ENCODE assay signal across 32 cellular contexts in genomic region chr18:46559946-46560670, GRCh38.
"Had no signal": no experiment of that assay in that cellular context is flagged by ENCODE, and none has a peak within 500 bp of the region (broad histone marks: within the 10 kb centered on the region; RNA-seq: fewer than 3 reads in every experiment).

No MANE protein-coding gene starts in this region.

- ATAC-seq: activated CD4-positive, CD25-positive, alpha-beta regulatory T cell treated with anti-CD3 and anti-CD28 coated beads, Interleukin-2, amount 50 U/mL, for 24 hours; activated CD8-positive, alpha-beta T cell treated with anti-CD3 and anti-CD28 coated beads for 36 hours; activated naive CD8-positive, alpha-beta T cell treated with anti-CD3 and anti-CD28 coated beads, Interleukin-2, amount 50 U/mL, for 24 hours; activated T-cell treated with anti-CD3 and anti-CD28 coated beads, Interleukin-2, amount 50 U/mL, for 4 hours; activated T-helper 17 cell treated with anti-CD3 and anti-CD28 coated beads, Interleukin-2, amount 50 U/mL, for 72 hours; body of pancreas; gastroesophageal sphincter; T-helper 17 cell had no signal

- FAIRE-seq: colon, endometrium, endothelial cell of umbilical vein had no signal

- H3K36me3 ChIP-seq: adrenal gland, esophagus squamous epithelium, gastroesophageal sphincter, WERI-Rb-1 had no signal

- H3K27me3 ChIP-seq: adrenal gland, body of pancreas had no signal

- H3K4me1 ChIP-seq: adrenal gland, body of pancreas, esophagus squamous epithelium, gastroesophageal sphincter had no signal

- H3K27ac ChIP-seq: adrenal gland, body of pancreas, epithelial cell of prostate, esophagus squamous epithelium, gastroesophageal sphincter, WERI-Rb-1 had no signal

- H3K4me3 ChIP-seq: adrenal gland, body of pancreas, esophagus squamous epithelium, gastroesophageal sphincter had no signal

- DNase-seq: activated B cell treated with CpG ODN at 0.5 μM for 24 hours; activated CD4-positive, alpha-beta T cell treated with anti-CD3 and anti-CD28 coated beads for 48 hours; activated CD4-positive, alpha-beta T cell treated with anti-CD3 and anti-CD28 coated beads, Interleukin-2, amount 50 U/mL, for 1 hour; activated CD4-positive, alpha-beta T cell treated with anti-CD3 and anti-CD28 coated beads, Interleukin-2, amount 50 U/mL, for 48 hours; activated CD8-positive, alpha-beta memory T cell treated with anti-CD3 and anti-CD28 coated beads for 24 hours; activated CD8-positive, alpha-beta T cell treated with anti-CD3 and anti-CD28 coated beads for 36 hours; activated effector memory CD4-positive, alpha-beta T cell treated with Interleukin-2 at 50 U/mL for 16 hours; activated gamma-delta T cell treated with Interleukin-2 at 50 U/mL for 16 hours; activated naive CD4-positive, alpha-beta T cell treated with anti-CD3 and anti-CD28 coated beads for 36 hours; activated naive CD8-positive, alpha-beta T cell treated with anti-CD3 and anti-CD28 coated beads for 36 hours; activated naive CD8-positive, alpha-beta T cell treated with anti-CD3 and anti-CD28 coated beads, Interleukin-2, amount 50 U/mL, for 24 hours; activated T-cell treated with anti-CD3 and anti-CD28 coated beads for 4 hours; activated T-cell treated with anti-CD3 and anti-CD28 coated beads, Interleukin-2, amount 50 U/mL, for 4 hours; adrenal gland; amygdala; aorta; body of pancreas; caudate nucleus; effector CD8-positive, alpha-beta T cell; esophagus squamous epithelium; foreskin melanocyte; T-helper 1 cell; T-helper 17 cell; T1000; WERI-Rb-1 had no signal

- H3K9me3 ChIP-seq: adrenal gland, body of pancreas, esophagus squamous epithelium, gastroesophageal sphincter had no signal
